In genomic region chr14:41548666-41549065, GRCh38 we compare ENCODE assay signal across 19 cellular contexts. TPM values are rescaled to one million over a fixed set of nuclear protein-coding genes. Genes with fewer than 3 reads are reported as not detected.
DNase-seq lines count a peak whose midpoint lies in the region; ATAC-seq and TF ChIP-seq lines count a peak whose summit lies in the region.
"Had no signal": no experiment of that assay in that cellular context is flagged by ENCODE, and none has a peak within 500 bp of the region (broad histone marks: within the 10 kb centered on the region; RNA-seq: fewer than 3 reads in every experiment).

No MANE protein-coding gene starts in this region.

- in situ Hi-C loops in astrocyte of the spinal cord (cut with HindIII; ENCODE audit: low sequenced_read_pairs) = no loop called here

- H3K27me3 Mint-ChIP-seq in mesothelial cell of epicardium (ENCODE audit: low read depth) = no peaks in the 10 kb centered on the region

- H3K4me3 ChIP-seq in astrocyte of the spinal cord (ENCODE audit: low read depth, low read length) = no peak overlapping the region
- H3K4me3 ChIP-seq: BLaER1, MG63, SJCRH30 had no signal

- H3K9me3 Mint-ChIP-seq in mesothelial cell of epicardium = peaks cover 9% of the 10 kb centered on the region
- H3K9me3 Mint-ChIP-seq: CD8-positive, alpha-beta T cell had no signal

- H3K4me3 Mint-ChIP-seq in mesothelial cell of epicardium = no peak overlapping the region
- H3K4me3 Mint-ChIP-seq: CD8-positive, alpha-beta T cell had no signal

- peaks cover 8% of the 10 kb centered on the region for H3K4me1 Mint-ChIP-seq in mesothelial cell of epicardium

- DNase-seq in Daoy (ENCODE audit: low read depth) = peak; percentile 13
- DNase-seq in NCI-H446 (lab: John Stamatoyannopoulos, UW) = peak; percentile 17 to 43
- DNase-seq in astrocyte of the spinal cord (ENCODE audit: low read depth, low spot score) = peak; percentile 39
- DNase-seq in iris pigment epithelial cell (ENCODE audit: low read depth) = peak; percentile 28
- no peak for DNase-seq in anterior cingulate cortex (lab: John Stamatoyannopoulos, UW)
- no peak for DNase-seq in kidney glomerular epithelial cell (lab: John Stamatoyannopoulos, UW)
- no peak for DNase-seq in mesothelial cell of epicardium (ENCODE audit: low spot score in 2 of 2, unreplicated experiment in 2 of 2)
- DNase-seq: CD8-positive, alpha-beta T cell; DMS53; Kasumi-1; MG63; NCI-H1048; NCI-H1694; NCI-H2081 treated with DMSO at 0.1 percent for 48 hours; NCI-H524; NCI-H82; SJCRH30 had no signal

- no peak overlapping the region for H3K27ac Mint-ChIP-seq in mesothelial cell of epicardium
- H3K27ac Mint-ChIP-seq: CD8-positive, alpha-beta T cell had no signal

- ATAC-seq in GM19351 (IDR thresholded peaks at IDR 0.05; ENCODE audit: unreplicated experiment) = no peak
- ATAC-seq: CD8-positive, alpha-beta T cell had no signal

- no peaks in the 10 kb centered on the region for H3K36me3 Mint-ChIP-seq in mesothelial cell of epicardium
- H3K36me3 Mint-ChIP-seq: CD8-positive, alpha-beta T cell had no signal

- TF ChIP-seq CTCF in astrocyte of the spinal cord (IDR thresholded peaks at IDR 0.05; ENCODE audit: low read depth, low read length) (no peak), mesothelial cell of epicardium (IDR thresholded peaks at IDR 0.05; ENCODE audit: unreplicated experiment) (no peak)

RNA-seq across cellular contexts. Expression of gene LRFN5, which starts 58.0 kb away (rescaled TPM):
- 2.0 and 2.8 TPM in 2 replicates for total RNA-seq in Daoy (2014; rRNA removed; shearing (Covaris generic))
- 13.8 to 23.1 TPM (median 16.3 TPM) in 3 replicates for total RNA-seq in mesothelial cell of epicardium
- total RNA-seq: CD8-positive, alpha-beta T cell had no signal

Comparison
In these comparisons a context has a peak if more than half of its experiments do, and no peak if none do; other contexts are left out.
1. DNase-seq: peak in Daoy (single experiment), NCI-H446 (2 of 2), astrocyte of the spinal cord (single experiment) and iris pigment epithelial cell (single experiment); none in anterior cingulate cortex (0 of 58), kidney glomerular epithelial cell (single experiment) and mesothelial cell of epicardium (0 of 2).